10 cellular contexts compared by ENCODE assay signal in the genomic region with DNA sequence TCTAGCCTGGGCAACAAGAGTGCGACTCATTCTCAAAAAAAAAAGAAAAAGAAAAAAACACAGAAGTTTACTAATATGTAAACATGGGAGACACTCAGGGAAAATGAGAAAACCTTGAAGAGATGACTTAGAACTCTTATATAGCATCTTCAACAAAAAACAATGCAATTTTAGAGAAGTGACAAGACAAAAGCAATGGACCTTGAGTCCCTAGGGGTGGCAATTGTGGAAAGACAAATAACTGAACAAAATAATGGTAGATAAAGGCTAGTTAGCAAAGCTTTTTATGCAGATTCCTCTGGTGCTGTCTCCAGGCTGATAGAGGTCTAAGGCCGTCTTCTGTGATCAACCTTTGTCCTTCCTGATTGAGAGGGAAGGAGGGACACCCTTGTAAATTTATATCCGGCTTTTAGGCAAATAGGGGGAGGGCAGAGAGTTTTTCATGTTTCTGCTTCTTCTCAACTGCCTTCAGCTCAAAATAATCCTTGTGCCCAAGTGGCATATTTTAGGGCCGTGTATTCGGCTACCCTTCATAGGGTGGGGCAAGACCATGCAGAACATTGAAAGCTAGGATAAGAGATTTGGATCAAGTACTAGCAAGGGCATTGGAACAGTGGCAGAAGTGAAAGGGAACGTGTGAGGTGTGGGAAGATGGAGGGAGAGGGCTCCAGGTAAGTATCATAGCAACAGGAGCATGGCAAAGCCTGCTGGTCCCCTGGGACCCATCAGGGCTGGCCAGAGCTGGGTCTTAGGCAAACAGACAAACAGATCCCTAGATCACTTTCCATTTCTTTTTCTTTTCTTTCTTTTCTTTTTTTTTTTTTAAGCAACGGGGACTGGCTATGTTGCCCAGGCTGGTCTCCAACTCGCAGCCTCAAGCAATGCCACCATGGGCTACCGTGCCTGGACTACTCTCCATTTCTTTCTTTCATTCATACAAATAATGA.
DNase-seq lines count a peak whose midpoint lies in the region; ATAC-seq, FAIRE-seq and TF ChIP-seq lines count a peak whose summit lies in the region.
"Had no signal": no experiment of that assay in that cellular context is flagged by ENCODE, and none has a peak within 500 bp of the region (broad histone marks: within the 10 kb centered on the region; RNA-seq: fewer than 3 reads in every experiment).

No MANE protein-coding gene starts in this region.

- no peak for FAIRE-seq in GM12891 (lab: Jason Lieb, UNC)
- FAIRE-seq: A204.1, RCC 7860 had no signal

- no peaks in the 10 kb centered on the region for H3K9me2 ChIP-seq in PC-9 (ENCODE audit: insufficient read depth)

- H3K4me1 ChIP-seq in PC-9 (replicated peaks; ENCODE audit: insufficient read depth) (peaks cover 72% of the 10 kb centered on the region), right atrium auricular region (peaks cover 0 to 50% of the 10 kb centered on the region in 2 donors)

- H3K4me2 ChIP-seq in PC-9, result peak overlapping the region; percentile 89

- H3K4me3 ChIP-seq in PC-9 (peak overlapping the region; percentile 56; the same call in 1 of the 2 replicates), right atrium auricular region (no peak overlapping the region)

- CTCF ChIA-PET in PC-9 (lab: Charles Lee), result interaction anchor here (0.6 to 1.0 kb wide), 3 partner anchors 8 to 133 kb away, joined by 4 to 7 read pairs (median 4); no protein-coding TSS in a partner anchor

- POLR2A ChIA-PET in PC-9 (lab: Charles Lee; ENCODE audit: unreplicated experiment), result interaction anchor here (0.6 to 0.7 kb wide), 2 partner anchors 52 to 75 kb away, joined by 7 to 21 read pairs; no protein-coding TSS in a partner anchor

- H3K9me3 ChIP-seq in PC-9 (ENCODE audit: insufficient read depth, low read depth) (no peaks in the 10 kb centered on the region), right atrium auricular region (no peaks in the 10 kb centered on the region)

- TF ChIP-seq POLR2A in GM12891 (IDR thresholded peaks at IDR 0.05; ENCODE audit: low read depth, low read length), result no peak

- no peak overlapping the region for H2AFZ ChIP-seq in PC-9

- no peak for TF ChIP-seq CTCF in PC-9 (conservative IDR thresholded peaks at IDR 0.05)
- TF ChIP-seq CTCF in right atrium auricular region (IDR thresholded peaks at IDR 0.05), result no peak

- no peaks in the 10 kb centered on the region for H3K79me2 ChIP-seq in PC-9 (ENCODE audit: low read depth)

- H3K27ac ChIP-seq in PC-9 (peak overlapping the region; percentile 99), right atrium auricular region (peak overlapping the region; percentile 62 to 75), temporal lobe (ENCODE audit: low read depth, low read length) (peak overlapping the region; percentile 92)

- ATAC-seq in GM18519 (IDR thresholded peaks at IDR 0.05; ENCODE audit: low FRiP score, unreplicated experiment), result no peak

- BruUV-seq in PC-9 (replicated peaks; lab: Mats Ljungman, UMichigan), result TSS peak; percentile 33

- H3K36me3 ChIP-seq in PC-9 (ENCODE audit: low read depth) (no peaks in the 10 kb centered on the region), right atrium auricular region (no peaks in the 10 kb centered on the region)

- no peaks in the 10 kb centered on the region for H3K27me3 ChIP-seq in PC-9 (ENCODE audit: insufficient read depth, low read depth)
- no peaks in the 10 kb centered on the region for H3K27me3 ChIP-seq in right atrium auricular region

- peaks cover 45% of the 10 kb centered on the region for H3F3A ChIP-seq in PC-9 (ENCODE audit: insufficient read depth, low read depth)

- peak; percentile 36 for DNase-seq in NCI-H1436 (lab: John Stamatoyannopoulos, UW)
- no peak for DNase-seq in NCI-H1436 treated with DMSO at 0.1 percent for 48 hours (lab: John Stamatoyannopoulos, UW)
- peak in 1 of 2 experiments; percentile 32 for DNase-seq in PC-9
- no peak for DNase-seq in right atrium auricular region (ENCODE audit: low spot score)
- no peak for DNase-seq in GM12891 (ENCODE audit: insufficient read length, low spot score)
- no peak for DNase-seq in stimulated activated CD8-positive, alpha-beta memory T cell treated with anti-CD3 and anti-CD28 coated beads, Interleukin-4, amount 100 ng/mL, for 48 hours

- intact Hi-C loops in PC-9 (cut with micrococcal nuclease; ENCODE audit: unreplicated experiment), result no loop called here

- no peaks in the 10 kb centered on the region for H4K20me1 ChIP-seq in PC-9 (ENCODE audit: insufficient read depth)

TF ChIP-seq in GM12891, 5 proteins besides CTCF, POLR2A, EP300 and RAD21:
- no peak for TF ChIP-seq POLR2AphosphoS5 (IDR thresholded peaks at IDR 0.05; ENCODE audit: low read depth, low read length)
- TF ChIP-seq SPI1 (IDR thresholded peaks at IDR 0.05; ENCODE audit: low read depth, low read length), result no peak
- TF ChIP-seq PAX5 (IDR thresholded peaks at IDR 0.05; ENCODE audit: insufficient read depth, low read length, severe bottlenecking), result no peak
- TF ChIP-seq POU2F2 (IDR thresholded peaks at IDR 0.05; ENCODE audit: low read depth, low read length), result no peak
- no peak for TF ChIP-seq TAF1 (IDR thresholded peaks at IDR 0.05; ENCODE audit: low read depth, low read length)
